ENCODE assay signal across 2 cellular contexts in genomic region chr9:136264803-136265405, GRCh38.
A peak's percentile ranks its signal among the peaks of the same experiment; 100 is the strongest.
TF ChIP-seq lines count a peak whose summit lies in the region.

No MANE protein-coding gene starts in this region.

TF ChIP-seq in HepG2, 621 proteins besides CTCF, POLR2A, EP300 and RAD21:
- TF ChIP-seq ZBTB7A (CRISPR knock-in tag; IDR thresholded peaks at IDR 0.05) (0 out of 2 replicates have a peak, but pooled peaks have one; percentile 16), ZNF121 (CRISPR knock-in tag; IDR thresholded peaks at IDR 0.05) (0 out of 2 replicates have a peak, but pooled peaks have one; percentile 43), GATAD1 (CRISPR knock-in tag; IDR thresholded peaks at IDR 0.05) (no peak)

TF ChIP-seq in WTC11, 78 proteins besides CTCF, POLR2A, EP300 and RAD21:
- TF ChIP-seq TEAD1 (CRISPR knock-in tag; IDR thresholded peaks at IDR 0.05): no peak
- no peak for TF ChIP-seq USF2 (CRISPR knock-in tag; IDR thresholded peaks at IDR 0.05)
- TF ChIP-seq FOXP1 (CRISPR knock-in tag; IDR thresholded peaks at IDR 0.05; ENCODE audit: borderline replicate concordance): no peak
- no peak for TF ChIP-seq RELA (CRISPR knock-in tag; IDR thresholded peaks at IDR 0.05; ENCODE audit: borderline replicate concordance)
- TF ChIP-seq ZNF121 (CRISPR knock-in tag; IDR thresholded peaks at IDR 0.05): peak; percentile 88
- TF ChIP-seq E2F5 (CRISPR knock-in tag; IDR thresholded peaks at IDR 0.05): no peak
- TF ChIP-seq, protein P1, sequence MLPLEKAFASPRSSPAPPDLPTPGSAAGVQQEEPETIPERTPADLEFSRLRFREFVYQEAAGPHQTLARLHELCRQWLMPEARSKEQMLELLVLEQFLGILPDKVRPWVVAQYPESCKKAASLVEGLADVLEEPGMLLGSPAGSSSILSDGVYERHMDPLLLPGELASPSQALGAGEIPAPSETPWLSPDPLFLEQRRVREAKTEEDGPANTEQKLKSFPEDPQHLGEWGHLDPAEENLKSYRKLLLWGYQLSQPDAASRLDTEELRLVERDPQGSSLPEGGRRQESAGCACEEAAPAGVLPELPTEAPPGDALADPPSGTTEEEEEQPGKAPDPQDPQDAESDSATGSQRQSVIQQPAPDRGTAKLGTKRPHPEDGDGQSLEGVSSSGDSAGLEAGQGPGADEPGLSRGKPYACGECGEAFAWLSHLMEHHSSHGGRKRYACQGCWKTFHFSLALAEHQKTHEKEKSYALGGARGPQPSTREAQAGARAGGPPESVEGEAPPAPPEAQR (CRISPR knock-in tag; IDR thresholded peaks at IDR 0.05): no peak
- no peak for TF ChIP-seq SMAD4 (CRISPR knock-in tag; IDR thresholded peaks at IDR 0.05)
